30 cellular contexts compared by ENCODE assay signal in the genomic region with DNA sequence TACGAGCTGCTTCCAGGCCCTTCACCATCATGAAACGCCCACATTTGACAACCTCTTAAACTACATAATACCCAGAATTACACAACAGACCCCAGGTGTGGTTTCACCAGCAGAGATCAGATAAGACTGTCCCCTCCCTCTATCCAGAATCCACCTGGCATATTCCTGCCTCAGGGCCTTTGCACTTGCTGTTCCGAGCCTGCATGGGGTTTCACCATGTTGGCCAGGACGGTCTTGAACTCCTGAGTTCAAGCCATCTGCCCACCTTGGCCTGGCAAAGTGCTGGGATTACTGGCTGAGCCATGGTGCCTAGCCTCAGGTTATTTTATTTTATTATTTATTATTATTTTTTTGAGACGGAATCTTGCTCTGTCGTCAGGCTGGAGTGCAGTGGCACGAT.
"Had no signal": no experiment of that assay in that cellular context is flagged by ENCODE, and none has a peak within 500 bp of the region (broad histone marks: within the 10 kb centered on the region; RNA-seq: fewer than 3 reads in every experiment).

No MANE protein-coding gene starts in this region.

- H3K27me3 ChIP-seq: adrenal gland, ascending aorta, cardiac muscle cell had no signal

- H3K4me1 ChIP-seq: adrenal gland, ascending aorta had no signal

- ATAC-seq: activated CD8-positive, alpha-beta T cell treated with anti-CD3 and anti-CD28 coated beads for 36 hours; activated naive CD4-positive, alpha-beta T cell treated with anti-CD3 and anti-CD28 coated beads, Interleukin-2, amount 50 U/mL, for 72 hours; activated T-cell treated with anti-CD3 and anti-CD28 coated beads, Interleukin-2, amount 50 U/mL, for 4 hours; activated T-cell treated with anti-CD3 and anti-CD28 coated beads, Interleukin-2, amount 50 U/mL, for 72 hours; activated T-helper 17 cell treated with anti-CD3 and anti-CD28 coated beads, Interleukin-2, amount 50 U/mL, for 72 hours had no signal

- H3K4me3 ChIP-seq: adrenal gland, ascending aorta, cardiac muscle cell had no signal

- H3K36me3 ChIP-seq: adrenal gland, ascending aorta, cardiac muscle cell had no signal

- DNase-seq: activated B cell treated with CpG ODN at 0.5 μM for 24 hours; activated CD4-positive, alpha-beta memory T cell treated with anti-CD3 and anti-CD28 coated beads for 36 hours; activated CD4-positive, alpha-beta T cell treated with anti-CD3 and anti-CD28 coated beads for 4 hours; activated CD4-positive, alpha-beta T cell treated with anti-CD3 and anti-CD28 coated beads, Interleukin-2, amount 10 ng/mL, durations not matched to agents 24 days and 14 days; activated CD4-positive, alpha-beta T cell treated with anti-CD3 and anti-CD28 coated beads, Interleukin-2, amount 50 U/mL, for 1 hour; activated CD4-positive, alpha-beta T cell treated with anti-CD3 and anti-CD28 coated beads, Interleukin-2, amount 50 U/mL, for 4 hours; activated CD4-positive, CD25-positive, alpha-beta regulatory T cell treated with anti-CD3 and anti-CD28 coated beads, Interleukin-2, amount 50 U/mL, for 72 hours; activated CD8-positive, alpha-beta memory T cell treated with anti-CD3 and anti-CD28 coated beads, Interleukin-2, amount 50 U/mL, for 4 hours; activated CD8-positive, alpha-beta T cell treated with anti-CD3 and anti-CD28 coated beads for 36 hours; activated gamma-delta T cell treated with Interleukin-2 at 50 U/mL for 16 hours; activated naive CD4-positive, alpha-beta T cell; activated naive CD4-positive, alpha-beta T cell treated with anti-CD3 and anti-CD28 coated beads for 36 hours; activated naive CD4-positive, alpha-beta T cell treated with anti-CD3 and anti-CD28 coated beads, Interleukin-2, amount 50 U/mL, for 16 hours; activated naive CD8-positive, alpha-beta T cell treated with anti-CD3 and anti-CD28 coated beads for 36 hours; activated T-cell treated with anti-CD3 and anti-CD28 coated beads for 4 hours; activated T-cell treated with anti-CD3 and anti-CD28 coated beads, Interleukin-2, amount 50 U/mL, for 1 hour; activated T-cell treated with anti-CD3 and anti-CD28 coated beads, Interleukin-2, amount 50 U/mL, for 4 hours; activated T-cell treated with anti-CD3 and anti-CD28 coated beads, Interleukin-2, amount 50 U/mL, for 72 hours; amniotic stem cell; caudate nucleus; cerebellar nuclear complex; T-helper 1 cell; T-helper 2 cell; T-helper 9 cell had no signal

- H3K9me3 ChIP-seq: adrenal gland, ascending aorta had no signal

- H3K27ac ChIP-seq: adrenal gland, ascending aorta, cardiac muscle cell, VCaP had no signal
